ENCODE assay signal across 7 cellular contexts in the genomic region with DNA sequence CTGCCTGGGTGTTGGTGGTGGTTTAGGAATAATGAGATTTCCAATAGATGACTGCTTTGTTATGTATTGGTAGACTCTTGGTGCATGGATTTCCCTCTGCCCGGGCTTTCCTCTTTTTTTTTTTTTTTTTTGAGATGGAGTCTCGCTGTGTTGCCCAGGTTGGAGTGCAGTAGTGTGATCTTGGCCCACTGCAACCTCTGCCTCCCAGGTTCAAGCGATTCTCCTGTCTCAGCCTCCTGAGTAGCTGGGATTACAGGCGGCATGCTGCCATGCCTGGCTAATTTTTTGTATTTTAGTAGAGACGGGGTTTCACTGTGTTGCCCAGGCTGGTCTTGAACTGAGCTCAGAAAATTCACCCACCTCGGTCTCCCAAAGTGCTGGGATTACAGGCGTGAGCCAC. TPM values are rescaled to one million over a fixed set of nuclear protein-coding genes. Genes with fewer than 3 reads are reported as not detected.
DNase-seq lines count a peak whose midpoint lies in the region; ATAC-seq, FAIRE-seq and TF ChIP-seq lines count a peak whose summit lies in the region.
"Not testable (repeated sequence)": the region's sequence is repeated elsewhere in the genome, so short reads cannot be mapped to it uniquely, and the experiment has no call there.

No MANE protein-coding gene starts in this region.

- peaks cover 22 to 69% of the 10 kb centered on the region in 2 experiments for H3K79me1 ChIP-seq in IMR-90 (ENCODE audit: low read depth in 1 of 2, low read length in 2 of 2)

- H3K9me1 ChIP-seq in IMR-90 (ENCODE audit: insufficient read depth, low read length); keratinocyte (ENCODE audit: control insufficient read depth, extremely low read depth, insufficient read depth, low read length): not testable (repeated sequence)

- peak overlapping the region; percentile 2; the same call in 1 of the 2 replicates for H3K9ac ChIP-seq in IMR-90 (ENCODE audit: low read depth, low read length)
- H3K9ac ChIP-seq in keratinocyte (ENCODE audit: control insufficient read depth, extremely low read depth, insufficient read depth, low read length): not testable (repeated sequence)

- not testable (repeated sequence) for H3K23ac ChIP-seq in IMR-90 (ENCODE audit: low read depth, low read length)

- not testable (repeated sequence) for H4K5ac ChIP-seq in IMR-90 (ENCODE audit: low read depth, low read length)

- H4K20me1 ChIP-seq in IMR-90 (ENCODE audit: insufficient read depth, low read length); keratinocyte (ENCODE audit: control insufficient read depth, extremely low read depth, insufficient read depth, low read length): not testable (repeated sequence)

- DNase-seq in CD8-positive, alpha-beta T cell; IMR-90; T-helper 2 cell treated with Interferon-gamma antibody and Interleukin-4, amounts not matched to agents 5 μg/mL and 100 μg/mL, for 36 hours (ENCODE audit: low spot score); activated T-helper 1 cell treated with anti-CD3 and anti-CD28 coated beads, Interleukin-12 subunit alpha, Interleukin-12 subunit beta, Interleukin-2, Interleukin-4 antibody, amounts not matched to agents 30 ng/mL and 10 ng/mL and 1 ng/mL, durations not matched to agents 14 hours and 24 hours and 36 hours (ENCODE audit: low spot score); effector memory CD8-positive, alpha-beta T cell; keratinocyte (ENCODE audit: low read depth, low spot score); osteocyte (ENCODE audit: extremely low spot score, unreplicated experiment): not testable (repeated sequence)

- not testable (repeated sequence) for H4K8ac ChIP-seq in IMR-90 (ENCODE audit: low read depth in 2 of 2, low read length in 2 of 2)

- dilution Hi-C loops in IMR-90 (cut with HindIII; ENCODE audit: low sequenced_read_pairs, unreplicated experiment); keratinocyte (cut with MboI; ENCODE audit: extremely low pct_ligation_motif_present, low sequenced_read_pairs): not testable (repeated sequence)

- FAIRE-seq in keratinocyte (lab: Jason Lieb, UNC): not testable (repeated sequence)

- not testable (repeated sequence) for H2AFZ ChIP-seq in IMR-90 (replicated peaks; ENCODE audit: low read length, poor library complexity); keratinocyte (ENCODE audit: control insufficient read depth, low read length)

- not testable (repeated sequence) for H3K4me2 ChIP-seq in IMR-90 (ENCODE audit: low read depth, low read length)
- peak overlapping the region; percentile 51 for H3K4me2 ChIP-seq in keratinocyte (ENCODE audit: control insufficient read depth, extremely low read depth, insufficient read depth, low read depth, low read length)

- 87% methylated on average over 4 of the region's 7 CpGs; no CpG with 5 or more reads in 1 of the 2 experiments for WGBS in IMR-90 (ENCODE audit: extremely low coverage in 2 of 2, insufficient read length in 1 of 2), 2 experiments

- not testable (repeated sequence) for H2BK20ac ChIP-seq in IMR-90 (ENCODE audit: low read depth, low read length)

- not testable (repeated sequence) for H3K27me3 Mint-ChIP-seq in CD8-positive, alpha-beta T cell (ENCODE audit: low read depth); T-helper 2 cell treated with Interferon-gamma antibody and Interleukin-4, amounts not matched to agents 5 μg/mL and 100 μg/mL, for 36 hours (ENCODE audit: low read depth); activated T-helper 1 cell treated with anti-CD3 and anti-CD28 coated beads, Interleukin-12 subunit alpha, Interleukin-12 subunit beta, Interleukin-2, Interleukin-4 antibody, amounts not matched to agents 30 ng/mL and 10 ng/mL and 1 ng/mL, durations not matched to agents 14 hours and 24 hours and 36 hours (ENCODE audit: insufficient read depth); effector memory CD8-positive, alpha-beta T cell; osteocyte (ENCODE audit: unreplicated experiment)

- peak overlapping the region; percentile 48; the same call in 1 of the 2 replicates for H3K14ac ChIP-seq in IMR-90 (replicated peaks; ENCODE audit: low read depth, low read length)

- TF ChIP-seq CTCF in CD8-positive, alpha-beta T cell (IDR thresholded peaks at IDR 0.05); IMR-90 (conservative IDR thresholded peaks at IDR 0.05; ENCODE audit: low read depth, low read length); keratinocyte (optimal IDR thresholded peaks at IDR 0.05 in 1 of 3, IDR thresholded peaks at IDR 0.05 in 1 of 3, conservative IDR thresholded peaks at IDR 0.05 in 1 of 3; ENCODE audit: extremely low read depth in 1 of 3, insufficient read depth in 2 of 3, low read length in 3 of 3); osteocyte (IDR thresholded peaks at IDR 0.05): not testable (repeated sequence)

- H2AK9ac ChIP-seq in IMR-90 (replicated peaks; ENCODE audit: low read depth, low read length, poor library complexity): not testable (repeated sequence)

- H2BK5ac ChIP-seq in IMR-90 (ENCODE audit: low read depth, low read length, poor library complexity, severe bottlenecking): not testable (repeated sequence)

- peaks cover 55% of the 10 kb centered on the region for H3K4me1 Mint-ChIP-seq in CD8-positive, alpha-beta T cell (ENCODE audit: low read depth)
- peaks cover 32% of the 10 kb centered on the region for H3K4me1 Mint-ChIP-seq in T-helper 2 cell treated with Interferon-gamma antibody and Interleukin-4, amounts not matched to agents 5 μg/mL and 100 μg/mL, for 36 hours (ENCODE audit: low read depth)
- peaks cover 39% of the 10 kb centered on the region for H3K4me1 Mint-ChIP-seq in activated T-helper 1 cell treated with anti-CD3 and anti-CD28 coated beads, Interleukin-12 subunit alpha, Interleukin-12 subunit beta, Interleukin-2, Interleukin-4 antibody, amounts not matched to agents 30 ng/mL and 10 ng/mL and 1 ng/mL, durations not matched to agents 14 hours and 24 hours and 36 hours (ENCODE audit: low read depth)
- H3K4me1 Mint-ChIP-seq in effector memory CD8-positive, alpha-beta T cell (ENCODE audit: low read depth in 2 of 2): peaks cover 31 to 45% of the 10 kb centered on the region in 2 donors
- H3K4me1 Mint-ChIP-seq in osteocyte (ENCODE audit: unreplicated experiment): peaks cover 17% of the 10 kb centered on the region

- not testable (repeated sequence) for H2BK15ac ChIP-seq in IMR-90 (ENCODE audit: low read depth, low read length)

- not testable (repeated sequence) for H2BK120ac ChIP-seq in IMR-90 (ENCODE audit: low read depth, low read length)

- not testable (repeated sequence) for H3K27ac ChIP-seq in CD8-positive, alpha-beta T cell (ENCODE audit: low read depth, low read length); IMR-90 (ENCODE audit: insufficient read depth, low read length); keratinocyte (ENCODE audit: control insufficient read depth, insufficient read depth, low read length)

- not testable (repeated sequence) for H3K27ac Mint-ChIP-seq in CD8-positive, alpha-beta T cell
- H3K27ac Mint-ChIP-seq in T-helper 2 cell treated with Interferon-gamma antibody and Interleukin-4, amounts not matched to agents 5 μg/mL and 100 μg/mL, for 36 hours: peak overlapping the region; percentile 50
- peak overlapping the region; percentile 23 for H3K27ac Mint-ChIP-seq in activated T-helper 1 cell treated with anti-CD3 and anti-CD28 coated beads, Interleukin-12 subunit alpha, Interleukin-12 subunit beta, Interleukin-2, Interleukin-4 antibody, amounts not matched to agents 30 ng/mL and 10 ng/mL and 1 ng/mL, durations not matched to agents 14 hours and 24 hours and 36 hours
- H3K27ac Mint-ChIP-seq in effector memory CD8-positive, alpha-beta T cell: peak overlapping the region; percentile 15 to 78
- H3K27ac Mint-ChIP-seq in osteocyte (ENCODE audit: unreplicated experiment): peak overlapping the region; percentile 42

- H3K79me2 ChIP-seq in keratinocyte (ENCODE audit: control insufficient read depth, insufficient read depth, low read length): peaks cover 91% of the 10 kb centered on the region

- not testable (repeated sequence) for H3K18ac ChIP-seq in IMR-90 (ENCODE audit: low read depth, low read length)

- H4K91ac ChIP-seq in IMR-90 (ENCODE audit: insufficient read depth, low read depth, low read length): not testable (repeated sequence)

- peak overlapping the region; percentile 38 for H3K4me3 Mint-ChIP-seq in CD8-positive, alpha-beta T cell
- H3K4me3 Mint-ChIP-seq in T-helper 2 cell treated with Interferon-gamma antibody and Interleukin-4, amounts not matched to agents 5 μg/mL and 100 μg/mL, for 36 hours: peak overlapping the region; percentile 40
- H3K4me3 Mint-ChIP-seq in activated T-helper 1 cell treated with anti-CD3 and anti-CD28 coated beads, Interleukin-12 subunit alpha, Interleukin-12 subunit beta, Interleukin-2, Interleukin-4 antibody, amounts not matched to agents 30 ng/mL and 10 ng/mL and 1 ng/mL, durations not matched to agents 14 hours and 24 hours and 36 hours; osteocyte (ENCODE audit: unreplicated experiment): not testable (repeated sequence)
- H3K4me3 Mint-ChIP-seq in effector memory CD8-positive, alpha-beta T cell: peak overlapping the region in 1 of 2 donors; percentile 38

- H3K4me1 ChIP-seq in CD8-positive, alpha-beta T cell (ENCODE audit: insufficient read depth, low read length): peaks cover 50% of the 10 kb centered on the region
- H3K4me1 ChIP-seq in IMR-90 (ENCODE audit: control insufficient read depth, insufficient read depth, low read length): not testable (repeated sequence)
- peaks cover 10% of the 10 kb centered on the region for H3K4me1 ChIP-seq in keratinocyte (ENCODE audit: control insufficient read depth, extremely low read depth, insufficient read depth, low read length)

- not testable (repeated sequence) for H3K9me3 Mint-ChIP-seq in CD8-positive, alpha-beta T cell; T-helper 2 cell treated with Interferon-gamma antibody and Interleukin-4, amounts not matched to agents 5 μg/mL and 100 μg/mL, for 36 hours; activated T-helper 1 cell treated with anti-CD3 and anti-CD28 coated beads, Interleukin-12 subunit alpha, Interleukin-12 subunit beta, Interleukin-2, Interleukin-4 antibody, amounts not matched to agents 30 ng/mL and 10 ng/mL and 1 ng/mL, durations not matched to agents 14 hours and 24 hours and 36 hours; effector memory CD8-positive, alpha-beta T cell; osteocyte (ENCODE audit: unreplicated experiment)

- BruUV-seq in IMR-90 (replicated peaks; lab: Mats Ljungman, UMichigan): not testable (repeated sequence)

- ATAC-seq in CD8-positive, alpha-beta T cell; IMR-90 (ENCODE audit: low read depth); effector memory CD8-positive, alpha-beta T cell (replicated peaks): not testable (repeated sequence)

- TF ChIP-seq RAD21 in IMR-90 (IDR thresholded peaks at IDR 0.05; ENCODE audit: low read length): not testable (repeated sequence)

- CTCF ChIA-PET in CD8-positive, alpha-beta T cell (lab: Charles Lee): interaction anchor here (0.6 to 2.0 kb wide), 2 partner anchors 10 to 96 kb away, joined by 4 to 8 read pairs; no protein-coding TSS in a partner anchor
- CTCF ChIA-PET in IMR-90 (lab: Yijun Ruan, JAX): not testable (repeated sequence)

- H3K56ac ChIP-seq in IMR-90 (ENCODE audit: extremely low read depth, insufficient read depth, low read length): not testable (repeated sequence)

- H2AK5ac ChIP-seq in IMR-90 (ENCODE audit: low read depth, low read length): not testable (repeated sequence)

- in situ Hi-C loops in IMR-90 (cut with MboI; ENCODE audit: low sequenced_read_pairs): loop anchor here (25.0 kb wide), 1 partner anchor 243 kb away; a partner anchor contains a TSS

- not testable (repeated sequence) for H3K9me3 ChIP-seq in CD8-positive, alpha-beta T cell (ENCODE audit: low read length); IMR-90 (ENCODE audit: control insufficient read depth, insufficient read depth, low read length); keratinocyte (ENCODE audit: control insufficient read depth, low read depth, low read length)

- H3K4ac ChIP-seq in IMR-90 (ENCODE audit: low read depth, low read length): not testable (repeated sequence)

- TF ChIP-seq POLR2A in IMR-90 (IDR thresholded peaks at IDR 0.05; ENCODE audit: low read depth, low read length): not testable (repeated sequence)

- not testable (repeated sequence) for H3K27me3 ChIP-seq in CD8-positive, alpha-beta T cell (ENCODE audit: insufficient read depth, low read length); IMR-90 (ENCODE audit: control insufficient read depth, insufficient read depth, low read length); keratinocyte (ENCODE audit: control insufficient read depth, extremely low read depth, insufficient read depth, low read length)

- not testable (repeated sequence) for H3K36me3 ChIP-seq in CD8-positive, alpha-beta T cell (ENCODE audit: insufficient read depth, low read length); IMR-90 (ENCODE audit: control insufficient read depth, insufficient read depth, low read length); keratinocyte (ENCODE audit: control insufficient read depth in 2 of 2, extremely low read depth in 1 of 2, insufficient read depth in 2 of 2, low read length in 2 of 2)

- POLR2A ChIA-PET in CD8-positive, alpha-beta T cell (lab: Charles Lee): interaction anchor here (2.4 kb wide), 1 partner anchor 11 kb away, joined by 11 read pairs; a partner anchor contains a TSS
- POLR2A ChIA-PET in IMR-90 (lab: Charles Lee; ENCODE audit: unreplicated experiment): not testable (repeated sequence)

- intact Hi-C loops in CD8-positive, alpha-beta T cell (cut with DNase I, micrococcal nuclease); IMR-90 (cut with micrococcal nuclease); activated T-helper 1 cell treated with anti-CD3 and anti-CD28 coated beads, Interleukin-12 subunit alpha, Interleukin-12 subunit beta, Interleukin-2, Interleukin-4 antibody, amounts not matched to agents 30 ng/mL and 10 ng/mL and 1 ng/mL, durations not matched to agents 14 hours and 24 hours and 36 hours (cut with micrococcal nuclease): not testable (repeated sequence)

- not testable (repeated sequence) for H3K4me3 ChIP-seq in CD8-positive, alpha-beta T cell (ENCODE audit: low read depth, low read length); IMR-90 (ENCODE audit: insufficient read depth, low read depth, low read length); keratinocyte (ENCODE audit: control insufficient read depth in 2 of 3, extremely low read depth in 1 of 3, insufficient read depth in 2 of 3, low read depth in 1 of 3, low read length in 3 of 3)

- H3K36me3 Mint-ChIP-seq in CD8-positive, alpha-beta T cell; T-helper 2 cell treated with Interferon-gamma antibody and Interleukin-4, amounts not matched to agents 5 μg/mL and 100 μg/mL, for 36 hours (ENCODE audit: low read depth); activated T-helper 1 cell treated with anti-CD3 and anti-CD28 coated beads, Interleukin-12 subunit alpha, Interleukin-12 subunit beta, Interleukin-2, Interleukin-4 antibody, amounts not matched to agents 30 ng/mL and 10 ng/mL and 1 ng/mL, durations not matched to agents 14 hours and 24 hours and 36 hours (ENCODE audit: low read depth); effector memory CD8-positive, alpha-beta T cell (ENCODE audit: insufficient read depth); osteocyte (ENCODE audit: unreplicated experiment): not testable (repeated sequence)

RNA-seq across cellular contexts. Expression of a gene that starts 11.1 kb away (rescaled TPM):
- 100 to 1,000 TPM; 135 to 142 TPM for total RNA-seq in CD8-positive, alpha-beta T cell
- total RNA-seq in IMR-90 (2012; rRNA removed): 23.5 and 32.8 TPM in 2 replicates
- 33.2 and 44.3 TPM in 2 replicates for polyA plus RNA-seq in IMR-90 (2012; rRNA removed)
- polyA plus RNA-seq in IMR-90 (2012; cell fraction: cytosol; rRNA removed): 36.4 and 38.8 TPM in 2 replicates
- 32.4 and 42.5 TPM in 2 replicates for polyA plus RNA-seq in IMR-90 (2012; cell fraction: nucleus; rRNA removed; ENCODE audit: low replicate concordance)
- 139 and 142 TPM in 2 replicates for total RNA-seq in activated T-helper 1 cell treated with anti-CD3 and anti-CD28 coated beads, Interleukin-12 subunit alpha, Interleukin-12 subunit beta, Interleukin-2, Interleukin-4 antibody, amounts not matched to agents 30 ng/mL and 10 ng/mL and 1 ng/mL, durations not matched to agents 14 hours and 24 hours and 36 hours
- 14.6 to 81.0 TPM (median 28.4 TPM) in 3 replicates for polyA plus RNA-seq in keratinocyte
- 71.6 TPM for polyA plus RNA-seq in keratinocyte (2011; ENCODE audit: low read depth)
- 26.1 and 55.1 TPM in 2 replicates for polyA plus RNA-seq in keratinocyte (2011; cell fraction: cytosol; rRNA removed)
- polyA plus RNA-seq in keratinocyte (2011; cell fraction: nucleus; rRNA removed): 33.4 and 37.0 TPM in 2 replicates
- 33.8 and 64.9 TPM in 2 replicates for polyA plus RNA-seq in keratinocyte (2012; ENCODE audit: low replicate concordance)
- polyA minus RNA-seq in keratinocyte: 10.3 to 40.8 TPM (median 17.9 TPM) in 3 replicates
- 76.4 TPM for polyA minus RNA-seq in keratinocyte (2011; cell fraction: cytosol; rRNA and poly(A)+ RNA removed)
- 22.9 and 25.1 TPM in 2 replicates for polyA minus RNA-seq in keratinocyte (2011; cell fraction: nucleus; rRNA and poly(A)+ RNA removed)
- 75.6 and 81.3 TPM in 2 replicates for total RNA-seq in osteocyte
